In genomic region chr11:72493426-72494108, GRCh38 we compare ENCODE assay signal across 1 cellular context.
TF ChIP-seq lines count a peak whose summit lies in the region.

No MANE protein-coding gene starts in this region.

TF ChIP-seq in K562, 482 proteins besides CTCF, POLR2A, EP300 and RAD21 (continued from another document and continues in another):
- TF ChIP-seq, protein P1, sequence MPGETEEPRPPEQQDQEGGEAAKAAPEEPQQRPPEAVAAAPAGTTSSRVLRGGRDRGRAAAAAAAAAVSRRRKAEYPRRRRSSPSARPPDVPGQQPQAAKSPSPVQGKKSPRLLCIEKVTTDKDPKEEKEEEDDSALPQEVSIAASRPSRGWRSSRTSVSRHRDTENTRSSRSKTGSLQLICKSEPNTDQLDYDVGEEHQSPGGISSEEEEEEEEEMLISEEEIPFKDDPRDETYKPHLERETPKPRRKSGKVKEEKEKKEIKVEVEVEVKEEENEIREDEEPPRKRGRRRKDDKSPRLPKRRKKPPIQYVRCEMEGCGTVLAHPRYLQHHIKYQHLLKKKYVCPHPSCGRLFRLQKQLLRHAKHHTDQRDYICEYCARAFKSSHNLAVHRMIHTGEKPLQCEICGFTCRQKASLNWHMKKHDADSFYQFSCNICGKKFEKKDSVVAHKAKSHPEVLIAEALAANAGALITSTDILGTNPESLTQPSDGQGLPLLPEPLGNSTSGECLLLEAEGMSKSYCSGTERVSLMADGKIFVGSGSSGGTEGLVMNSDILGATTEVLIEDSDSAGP (CRISPR knock-in tag; IDR thresholded peaks at IDR 0.05), result no peak
- no peak for TF ChIP-seq CXXC5 (CRISPR knock-in tag; IDR thresholded peaks at IDR 0.05)
- no peak for TF ChIP-seq ZNF124 (CRISPR knock-in tag; IDR thresholded peaks at IDR 0.05)
- TF ChIP-seq ARID2 (IDR thresholded peaks at IDR 0.05), result no peak
- TF ChIP-seq YY1 (IDR thresholded peaks at IDR 0.05; ENCODE audit: borderline replicate concordance in 1 of 3, control insufficient read depth in 1 of 3, extremely low read depth in 1 of 3, insufficient read depth in 3 of 3, insufficient read length in 1 of 3, insufficient replicate concordance in 2 of 3, low read depth in 1 of 3, low read length in 2 of 3), result no peak
- TF ChIP-seq HDAC2 (IDR thresholded peaks at IDR 0.05), result peak; percentile 94
- TF ChIP-seq ZNF79 (CRISPR knock-in tag; IDR thresholded peaks at IDR 0.05; ENCODE audit: low read depth), result no peak
- no peak for TF ChIP-seq ZKSCAN1 (IDR thresholded peaks at IDR 0.05; ENCODE audit: low read depth, low read length)
- TF ChIP-seq ZNF699 (CRISPR knock-in tag; IDR thresholded peaks at IDR 0.05; ENCODE audit: insufficient replicate concordance), result no peak
- TF ChIP-seq DMBX1 (CRISPR knock-in tag; IDR thresholded peaks at IDR 0.05; ENCODE audit: borderline replicate concordance), result peak; percentile 61; the same call in 1 of the 2 replicates
- no peak for TF ChIP-seq RBM15 (IDR thresholded peaks at IDR 0.05; ENCODE audit: insufficient read depth, low read length)
- TF ChIP-seq KLF10 (CRISPR knock-in tag; IDR thresholded peaks at IDR 0.05), result no peak
- no peak for TF ChIP-seq ZNF561 (CRISPR knock-in tag; conservative IDR thresholded peaks at IDR 0.05)
- no peak for TF ChIP-seq ZNF263 (CRISPR knock-in tag; IDR thresholded peaks at IDR 0.05; ENCODE audit: borderline replicate concordance)
- no peak for TF ChIP-seq PTRF (tag; IDR thresholded peaks at IDR 0.05)
- no peak for TF ChIP-seq HLTF (IDR thresholded peaks at IDR 0.05)
- peak; percentile 89 for TF ChIP-seq NBN (IDR thresholded peaks at IDR 0.05; ENCODE audit: low read depth)
- peak; percentile 56 to 73 for TF ChIP-seq NCOA2 (IDR thresholded peaks at IDR 0.05; ENCODE audit: partially characterized antibody in 2 of 2)
- no peak for TF ChIP-seq ADNP (tag; IDR thresholded peaks at IDR 0.05)
- TF ChIP-seq ZFP1 (CRISPR knock-in tag; IDR thresholded peaks at IDR 0.05), result no peak
- no peak for TF ChIP-seq CREB3 (tag; conservative IDR thresholded peaks at IDR 0.05; ENCODE audit: low read depth)
- TF ChIP-seq EGR1 (conservative IDR thresholded peaks at IDR 0.05), result no peak
- TF ChIP-seq, protein P2, sequence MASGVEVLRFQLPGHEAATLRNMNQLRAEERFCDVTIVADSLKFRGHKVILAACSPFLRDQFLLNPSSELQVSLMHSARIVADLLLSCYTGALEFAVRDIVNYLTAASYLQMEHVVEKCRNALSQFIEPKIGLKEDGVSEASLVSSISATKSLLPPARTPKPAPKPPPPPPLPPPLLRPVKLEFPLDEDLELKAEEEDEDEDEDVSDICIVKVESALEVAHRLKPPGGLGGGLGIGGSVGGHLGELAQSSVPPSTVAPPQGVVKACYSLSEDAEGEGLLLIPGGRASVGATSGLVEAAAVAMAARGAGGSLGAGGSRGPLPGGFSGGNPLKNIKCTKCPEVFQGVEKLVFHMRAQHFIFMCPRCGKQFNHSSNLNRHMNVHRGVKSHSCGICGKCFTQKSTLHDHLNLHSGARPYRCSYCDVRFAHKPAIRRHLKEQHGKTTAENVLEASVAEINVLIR (CRISPR knock-in tag; IDR thresholded peaks at IDR 0.05), result no peak
- TF ChIP-seq, protein P3, sequence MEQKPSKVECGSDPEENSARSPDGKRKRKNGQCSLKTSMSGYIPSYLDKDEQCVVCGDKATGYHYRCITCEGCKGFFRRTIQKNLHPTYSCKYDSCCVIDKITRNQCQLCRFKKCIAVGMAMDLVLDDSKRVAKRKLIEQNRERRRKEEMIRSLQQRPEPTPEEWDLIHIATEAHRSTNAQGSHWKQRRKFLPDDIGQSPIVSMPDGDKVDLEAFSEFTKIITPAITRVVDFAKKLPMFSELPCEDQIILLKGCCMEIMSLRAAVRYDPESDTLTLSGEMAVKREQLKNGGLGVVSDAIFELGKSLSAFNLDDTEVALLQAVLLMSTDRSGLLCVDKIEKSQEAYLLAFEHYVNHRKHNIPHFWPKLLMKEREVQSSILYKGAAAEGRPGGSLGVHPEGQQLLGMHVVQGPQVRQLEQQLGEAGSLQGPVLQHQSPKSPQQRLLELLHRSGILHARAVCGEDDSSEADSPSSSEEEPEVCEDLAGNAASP (IDR thresholded peaks at IDR 0.05), result no peak
- no peak for TF ChIP-seq ZSCAN32 (CRISPR knock-in tag; IDR thresholded peaks at IDR 0.05)
- TF ChIP-seq MAZ (CRISPR knock-in tag; conservative IDR thresholded peaks at IDR 0.05 in 1 of 2, IDR thresholded peaks at IDR 0.05 in 1 of 2), result no peak
- TF ChIP-seq, protein P4, sequence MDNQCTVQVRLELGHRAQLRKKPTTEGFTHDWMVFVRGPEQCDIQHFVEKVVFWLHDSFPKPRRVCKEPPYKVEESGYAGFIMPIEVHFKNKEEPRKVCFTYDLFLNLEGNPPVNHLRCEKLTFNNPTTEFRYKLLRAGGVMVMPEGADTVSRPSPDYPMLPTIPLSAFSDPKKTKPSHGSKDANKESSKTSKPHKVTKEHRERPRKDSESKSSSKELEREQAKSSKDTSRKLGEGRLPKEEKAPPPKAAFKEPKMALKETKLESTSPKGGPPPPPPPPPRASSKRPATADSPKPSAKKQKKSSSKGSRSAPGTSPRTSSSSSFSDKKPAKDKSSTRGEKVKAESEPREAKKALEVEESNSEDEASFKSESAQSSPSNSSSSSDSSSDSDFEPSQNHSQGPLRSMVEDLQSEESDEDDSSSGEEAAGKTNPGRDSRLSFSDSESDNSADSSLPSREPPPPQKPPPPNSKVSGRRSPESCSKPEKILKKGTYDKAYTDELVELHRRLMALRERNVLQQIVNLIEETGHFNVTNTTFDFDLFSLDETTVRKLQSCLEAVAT (IDR thresholded peaks at IDR 0.05), result peak in 1 of 2 experiments; percentile 97; a peak in 2 of 4 replicates
- TF ChIP-seq, protein P5, sequence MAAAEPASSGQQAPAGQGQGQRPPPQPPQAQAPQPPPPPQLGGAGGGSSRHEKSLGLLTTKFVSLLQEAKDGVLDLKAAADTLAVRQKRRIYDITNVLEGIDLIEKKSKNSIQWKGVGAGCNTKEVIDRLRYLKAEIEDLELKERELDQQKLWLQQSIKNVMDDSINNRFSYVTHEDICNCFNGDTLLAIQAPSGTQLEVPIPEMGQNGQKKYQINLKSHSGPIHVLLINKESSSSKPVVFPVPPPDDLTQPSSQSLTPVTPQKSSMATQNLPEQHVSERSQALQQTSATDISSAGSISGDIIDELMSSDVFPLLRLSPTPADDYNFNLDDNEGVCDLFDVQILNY (CRISPR knock-in tag; IDR thresholded peaks at IDR 0.05), result no peak
- no peak for TF ChIP-seq THAP7 (CRISPR knock-in tag; IDR thresholded peaks at IDR 0.05)
- no peak for TF ChIP-seq HIVEP1 (CRISPR knock-in tag; IDR thresholded peaks at IDR 0.05)
- TF ChIP-seq, protein P6, sequence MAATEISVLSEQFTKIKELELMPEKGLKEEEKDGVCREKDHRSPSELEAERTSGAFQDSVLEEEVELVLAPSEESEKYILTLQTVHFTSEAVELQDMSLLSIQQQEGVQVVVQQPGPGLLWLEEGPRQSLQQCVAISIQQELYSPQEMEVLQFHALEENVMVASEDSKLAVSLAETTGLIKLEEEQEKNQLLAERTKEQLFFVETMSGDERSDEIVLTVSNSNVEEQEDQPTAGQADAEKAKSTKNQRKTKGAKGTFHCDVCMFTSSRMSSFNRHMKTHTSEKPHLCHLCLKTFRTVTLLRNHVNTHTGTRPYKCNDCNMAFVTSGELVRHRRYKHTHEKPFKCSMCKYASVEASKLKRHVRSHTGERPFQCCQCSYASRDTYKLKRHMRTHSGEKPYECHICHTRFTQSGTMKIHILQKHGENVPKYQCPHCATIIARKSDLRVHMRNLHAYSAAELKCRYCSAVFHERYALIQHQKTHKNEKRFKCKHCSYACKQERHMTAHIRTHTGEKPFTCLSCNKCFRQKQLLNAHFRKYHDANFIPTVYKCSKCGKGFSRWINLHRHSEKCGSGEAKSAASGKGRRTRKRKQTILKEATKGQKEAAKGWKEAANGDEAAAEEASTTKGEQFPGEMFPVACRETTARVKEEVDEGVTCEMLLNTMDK (IDR thresholded peaks at IDR 0.05; ENCODE audit: borderline replicate concordance, insufficient read depth, low read depth, low read length, poor library complexity, severe bottlenecking), result no peak
- peak; percentile 98 for TF ChIP-seq PML (IDR thresholded peaks at IDR 0.05; ENCODE audit: low read length)
- no peak for TF ChIP-seq HMGN3 (IDR thresholded peaks at IDR 0.05; ENCODE audit: borderline replicate concordance, extremely low read depth, insufficient read length, low read depth, low read length)
- TF ChIP-seq, protein P7, sequence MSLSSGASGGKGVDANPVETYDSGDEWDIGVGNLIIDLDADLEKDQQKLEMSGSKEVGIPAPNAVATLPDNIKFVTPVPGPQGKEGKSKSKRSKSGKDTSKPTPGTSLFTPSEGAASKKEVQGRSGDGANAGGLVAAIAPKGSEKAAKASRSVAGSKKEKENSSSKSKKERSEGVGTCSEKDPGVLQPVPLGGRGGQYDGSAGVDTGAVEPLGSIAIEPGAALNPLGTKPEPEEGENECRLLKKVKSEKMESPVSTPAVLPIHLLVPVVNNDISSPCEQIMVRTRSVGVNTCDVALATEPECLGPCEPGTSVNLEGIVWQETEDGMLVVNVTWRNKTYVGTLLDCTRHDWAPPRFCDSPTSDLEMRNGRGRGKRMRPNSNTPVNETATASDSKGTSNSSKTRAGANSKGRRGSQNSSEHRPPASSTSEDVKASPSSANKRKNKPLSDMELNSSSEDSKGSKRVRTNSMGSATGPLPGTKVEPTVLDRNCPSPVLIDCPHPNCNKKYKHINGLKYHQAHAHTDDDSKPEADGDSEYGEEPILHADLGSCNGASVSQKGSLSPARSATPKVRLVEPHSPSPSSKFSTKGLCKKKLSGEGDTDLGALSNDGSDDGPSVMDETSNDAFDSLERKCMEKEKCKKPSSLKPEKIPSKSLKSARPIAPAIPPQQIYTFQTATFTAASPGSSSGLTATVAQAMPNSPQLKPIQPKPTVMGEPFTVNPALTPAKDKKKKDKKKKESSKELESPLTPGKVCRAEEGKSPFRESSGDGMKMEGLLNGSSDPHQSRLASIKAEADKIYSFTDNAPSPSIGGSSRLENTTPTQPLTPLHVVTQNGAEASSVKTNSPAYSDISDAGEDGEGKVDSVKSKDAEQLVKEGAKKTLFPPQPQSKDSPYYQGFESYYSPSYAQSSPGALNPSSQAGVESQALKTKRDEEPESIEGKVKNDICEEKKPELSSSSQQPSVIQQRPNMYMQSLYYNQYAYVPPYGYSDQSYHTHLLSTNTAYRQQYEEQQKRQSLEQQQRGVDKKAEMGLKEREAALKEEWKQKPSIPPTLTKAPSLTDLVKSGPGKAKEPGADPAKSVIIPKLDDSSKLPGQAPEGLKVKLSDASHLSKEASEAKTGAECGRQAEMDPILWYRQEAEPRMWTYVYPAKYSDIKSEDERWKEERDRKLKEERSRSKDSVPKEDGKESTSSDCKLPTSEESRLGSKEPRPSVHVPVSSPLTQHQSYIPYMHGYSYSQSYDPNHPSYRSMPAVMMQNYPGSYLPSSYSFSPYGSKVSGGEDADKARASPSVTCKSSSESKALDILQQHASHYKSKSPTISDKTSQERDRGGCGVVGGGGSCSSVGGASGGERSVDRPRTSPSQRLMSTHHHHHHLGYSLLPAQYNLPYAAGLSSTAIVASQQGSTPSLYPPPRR (CRISPR knock-in tag; IDR thresholded peaks at IDR 0.05; ENCODE audit: borderline replicate concordance), result 0 out of 2 replicates have a peak, but pooled peaks have one; percentile 29
- no peak for TF ChIP-seq NR3C1 (CRISPR knock-in tag; IDR thresholded peaks at IDR 0.05)
- no peak for TF ChIP-seq PCBP1 (IDR thresholded peaks at IDR 0.05; ENCODE audit: low read depth, low read length, poor library complexity, severe bottlenecking)
- TF ChIP-seq SIRT6 (IDR thresholded peaks at IDR 0.05; ENCODE audit: low read depth, low read length), result no peak
- peak; percentile 74; the same call in 1 of the 2 replicates for TF ChIP-seq RUNX1 (IDR thresholded peaks at IDR 0.05; ENCODE audit: low read depth)
- TF ChIP-seq ZBTB33 (CRISPR knock-in tag; IDR thresholded peaks at IDR 0.05), result no peak
- TF ChIP-seq SPI1 (IDR thresholded peaks at IDR 0.05; ENCODE audit: borderline replicate concordance, low read depth, low read length), result no peak
- peak; percentile 98 for TF ChIP-seq DPF2 (IDR thresholded peaks at IDR 0.05)
- TF ChIP-seq RFX7 (CRISPR knock-in tag; IDR thresholded peaks at IDR 0.05), result no peak
- peak; percentile 97 for TF ChIP-seq CBFA2T2 (conservative IDR thresholded peaks at IDR 0.05)
- TF ChIP-seq ZNF77 (CRISPR knock-in tag; IDR thresholded peaks at IDR 0.05), result no peak
- TF ChIP-seq KLF13 (tag; IDR thresholded peaks at IDR 0.05; ENCODE audit: borderline replicate concordance, low read depth), result no peak
- TF ChIP-seq ZNF311 (CRISPR knock-in tag; IDR thresholded peaks at IDR 0.05), result peak; percentile 14; the same call in 1 of the 2 replicates
- no peak for TF ChIP-seq ZBTB9 (CRISPR knock-in tag; IDR thresholded peaks at IDR 0.05)
- peak; percentile 91 for TF ChIP-seq NFIC (IDR thresholded peaks at IDR 0.05)
- TF ChIP-seq BRF1 (IDR thresholded peaks at IDR 0.05; ENCODE audit: borderline replicate concordance, extremely low read depth, insufficient read length), result no peak
